Comparison of ENCODE assay signal across 1 cellular context in genomic region chr4:3465698-3466671, GRCh38.
TF ChIP-seq lines count a peak whose summit lies in the region.

No MANE protein-coding gene starts in this region.

TF ChIP-seq in WTC11, 78 proteins besides CTCF, POLR2A, EP300 and RAD21 (continued from another document):
- TF ChIP-seq ZNF532 (CRISPR knock-in tag; IDR thresholded peaks at IDR 0.05; ENCODE audit: borderline replicate concordance) (no peak), ZBTB43 (CRISPR knock-in tag; IDR thresholded peaks at IDR 0.05) (no peak), HMGA2 (CRISPR knock-in tag; IDR thresholded peaks at IDR 0.05) (no peak), NR3C1 (CRISPR knock-in tag; conservative IDR thresholded peaks at IDR 0.05; ENCODE audit: low read depth) (no peak), MXD4 (CRISPR knock-in tag; IDR thresholded peaks at IDR 0.05; ENCODE audit: borderline replicate concordance) (no peak), E2F1 (CRISPR knock-in tag; IDR thresholded peaks at IDR 0.05) (no peak), FOXK1 (CRISPR knock-in tag; IDR thresholded peaks at IDR 0.05) (no peak), ATF6 (CRISPR knock-in tag; IDR thresholded peaks at IDR 0.05) (no peak), JUN (CRISPR knock-in tag; IDR thresholded peaks at IDR 0.05) (no peak), ETV6 (CRISPR knock-in tag; IDR thresholded peaks at IDR 0.05) (no peak), AFF4 (CRISPR knock-in tag; IDR thresholded peaks at IDR 0.05; ENCODE audit: borderline replicate concordance) (no peak), ZNF512 (CRISPR knock-in tag; IDR thresholded peaks at IDR 0.05; ENCODE audit: borderline replicate concordance) (no peak), MYBL2 (CRISPR knock-in tag; IDR thresholded peaks at IDR 0.05) (no peak), ZNF425 (CRISPR knock-in tag; conservative IDR thresholded peaks at IDR 0.05) (no peak), GRHL2 (CRISPR knock-in tag; IDR thresholded peaks at IDR 0.05; ENCODE audit: insufficient replicate concordance, severe bottlenecking) (no peak)
